In the genomic region with DNA sequence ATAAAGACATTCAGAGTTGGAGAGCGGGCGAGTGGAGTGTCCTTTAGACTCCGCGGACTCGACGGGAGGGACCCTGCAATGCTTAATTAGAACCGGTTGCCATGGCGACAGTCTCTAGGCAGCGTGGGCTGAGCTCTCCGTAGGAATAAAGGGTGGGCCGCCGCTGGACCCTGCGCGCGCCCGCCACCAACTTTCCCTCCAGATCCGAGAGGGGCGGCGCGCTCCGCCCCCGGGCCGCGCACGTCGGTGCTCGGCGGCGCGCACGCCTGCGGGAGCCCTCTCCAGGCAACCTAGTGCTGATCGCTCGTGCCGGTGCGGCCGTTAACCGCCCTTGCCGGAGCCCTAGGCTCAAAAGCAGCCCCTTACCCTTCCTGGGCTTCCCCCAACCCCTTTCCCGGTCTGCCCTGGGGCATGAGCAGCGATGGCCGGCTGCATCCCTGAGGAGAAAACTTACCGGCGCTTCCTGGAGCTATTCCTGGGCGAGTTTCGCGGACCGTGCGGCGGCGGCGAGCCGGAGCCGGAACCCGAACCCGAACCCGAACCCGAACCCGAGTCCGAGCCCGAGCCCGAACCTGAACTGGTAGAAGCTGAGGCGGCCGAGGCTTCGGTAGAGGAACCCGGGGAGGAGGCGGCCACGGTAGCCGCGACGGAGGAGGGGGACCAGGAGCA, we compare ENCODE assay signal across 9 cellular contexts. TPM values are rescaled to one million over a fixed set of nuclear protein-coding genes. Genes with fewer than 3 reads are reported as not detected.
DNase-seq lines count a peak whose midpoint lies in the region; ATAC-seq, FAIRE-seq and TF ChIP-seq lines count a peak whose summit lies in the region.
"Had no signal": no experiment of that assay in that cellular context is flagged by ENCODE, and none has a peak within 500 bp of the region (broad histone marks: within the 10 kb centered on the region; RNA-seq: fewer than 3 reads in every experiment).

TSS of gene PPM1E (plus strand) at position 278 of the 669 bp plus-strand sequence.

- peak; percentile 93 for ATAC-seq in WTC11
- ATAC-seq in HG02981 (IDR thresholded peaks at IDR 0.05; ENCODE audit: unreplicated experiment), result no peak

- H4K20me1 ChIP-seq in keratinocyte (ENCODE audit: control insufficient read depth, extremely low read depth, insufficient read depth, low read length), result no peaks in the 10 kb centered on the region

- H3K9me3 Mint-ChIP-seq in WTC11, result 0 out of 2 replicates have a peak, but pooled peaks cover 3% of the 10 kb centered on the region

- H3K9me3 ChIP-seq in keratinocyte (ENCODE audit: control insufficient read depth, low read depth, low read length), result no peaks in the 10 kb centered on the region

- peaks cover 8% of the 10 kb centered on the region for H3K4me1 Mint-ChIP-seq in WTC11

- H3K4me2 ChIP-seq in keratinocyte (ENCODE audit: control insufficient read depth, extremely low read depth, insufficient read depth, low read depth, low read length), result peak within 1 kb of the TSS; percentile 51

- no peaks in the 10 kb centered on the region for H3K36me3 ChIP-seq in keratinocyte (ENCODE audit: control insufficient read depth in 2 of 2, extremely low read depth in 1 of 2, insufficient read depth in 2 of 2, low read length in 2 of 2)

- H3K36me3 Mint-ChIP-seq in WTC11, result no peaks in the 10 kb centered on the region

- FAIRE-seq in keratinocyte (lab: Jason Lieb, UNC), result no peak
- FAIRE-seq: A204.1 had no signal

- no peak for TF ChIP-seq CTCF in WTC11 (IDR thresholded peaks at IDR 0.05)
- no peak for TF ChIP-seq CTCF in cardiac fibroblast (IDR thresholded peaks at IDR 0.05; ENCODE audit: low read depth, low read length)
- no peak for TF ChIP-seq CTCF in keratinocyte (optimal IDR thresholded peaks at IDR 0.05 in 1 of 3, IDR thresholded peaks at IDR 0.05 in 1 of 3, conservative IDR thresholded peaks at IDR 0.05 in 1 of 3; ENCODE audit: extremely low read depth in 1 of 3, insufficient read depth in 2 of 3, low read length in 3 of 3)

- H3K9ac ChIP-seq in keratinocyte (ENCODE audit: control insufficient read depth, extremely low read depth, insufficient read depth, low read length), result no peak within 1 kb of the TSS

- POLR2A ChIA-PET in WTC11 (lab: Charles Lee), result interaction anchor here (0.7 to 0.8 kb wide), 3 partner anchors 13 to 98 kb away, joined by 3 to 6 read pairs (median 4); no protein-coding TSS in a partner anchor

- dilution Hi-C loops in keratinocyte (cut with MboI; ENCODE audit: extremely low pct_ligation_motif_present, low sequenced_read_pairs), result no loop called here

- peaks cover 39% of the 10 kb centered on the region for H3K27me3 ChIP-seq in keratinocyte (ENCODE audit: control insufficient read depth, extremely low read depth, insufficient read depth, low read length)

- H3K79me2 ChIP-seq in keratinocyte (ENCODE audit: control insufficient read depth, insufficient read depth, low read length), result no peaks in the 10 kb centered on the region

- CTCF ChIA-PET in WTC11 (lab: Charles Lee), result interaction anchor here (0.6 to 2.1 kb wide), 6 partner anchors 44 to 249 kb away, joined by 3 to 10 read pairs (median 4); no protein-coding TSS in a partner anchor

- peaks cover 11% of the 10 kb centered on the region for H3K4me1 ChIP-seq in keratinocyte (ENCODE audit: control insufficient read depth, extremely low read depth, insufficient read depth, low read length)

- no peak within 1 kb of the TSS for H3K27ac ChIP-seq in keratinocyte (ENCODE audit: control insufficient read depth, insufficient read depth, low read length)

- DNase-seq in SIG-M5 treated with dmso at 0.1 percent for 504 hours (lab: John Stamatoyannopoulos, UW; ENCODE audit: unreplicated experiment), result peak; percentile 70
- no peak for DNase-seq in SIG-M5 (lab: John Stamatoyannopoulos, UW)
- peak; percentile 81 to 89 for DNase-seq in NCI-H2081 (lab: John Stamatoyannopoulos, UW)
- peak; percentile 92 for DNase-seq in WTC11 (ENCODE audit: low spot score)
- DNase-seq in cardiac fibroblast (ENCODE audit: low read depth in 2 of 2), result peak; percentile 35 to 36
- no peak for DNase-seq in keratinocyte (ENCODE audit: low read depth, low spot score)
- peak; percentile 15 to 35 for DNase-seq in stimulated activated CD4-positive, alpha-beta T cell treated with anti-CD3 and anti-CD28 coated beads, Interleukin-12 subunit alpha, Interleukin-12 subunit beta, amount 100 ng/mL, for 24 hours (ENCODE audit: low read depth in 2 of 2)

- peaks cover 43% of the 10 kb centered on the region for H3K27me3 Mint-ChIP-seq in WTC11 (ENCODE audit: low read depth)

- H3K4me3 Mint-ChIP-seq in WTC11, result peak within 1 kb of the TSS; percentile 99

- peak within 1 kb of the TSS; percentile 42 for H2AFZ ChIP-seq in keratinocyte (ENCODE audit: control insufficient read depth, low read length)

- H3K27ac Mint-ChIP-seq in WTC11, result no peak within 1 kb of the TSS

- H3K9me1 ChIP-seq in keratinocyte (ENCODE audit: control insufficient read depth, extremely low read depth, insufficient read depth, low read length), result no peaks in the 10 kb centered on the region

- peak within 1 kb of the TSS; percentile 64 to 67 for H3K4me3 ChIP-seq in cardiac fibroblast (replicated peaks in 1 of 2; ENCODE audit: low read depth in 2 of 2, low read length in 2 of 2)
- H3K4me3 ChIP-seq in keratinocyte (ENCODE audit: control insufficient read depth in 2 of 3, extremely low read depth in 1 of 3, insufficient read depth in 2 of 3, low read depth in 1 of 3, low read length in 3 of 3), result peak within 1 kb of the TSS; percentile 36 to 67 (median 61)

TF ChIP-seq in WTC11, 78 proteins besides CTCF, POLR2A, EP300 and RAD21 (continues in another document):
- TF ChIP-seq STAT6 (CRISPR knock-in tag; conservative IDR thresholded peaks at IDR 0.05; ENCODE audit: low read depth), result no peak
- TF ChIP-seq, protein P1, sequence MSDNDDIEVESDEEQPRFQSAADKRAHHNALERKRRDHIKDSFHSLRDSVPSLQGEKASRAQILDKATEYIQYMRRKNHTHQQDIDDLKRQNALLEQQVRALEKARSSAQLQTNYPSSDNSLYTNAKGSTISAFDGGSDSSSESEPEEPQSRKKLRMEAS (CRISPR knock-in tag; IDR thresholded peaks at IDR 0.05), result peak; percentile 72; the same call in 1 of the 2 replicates
- no peak for TF ChIP-seq CREB1 (CRISPR knock-in tag; IDR thresholded peaks at IDR 0.05)
- TF ChIP-seq, protein P2, sequence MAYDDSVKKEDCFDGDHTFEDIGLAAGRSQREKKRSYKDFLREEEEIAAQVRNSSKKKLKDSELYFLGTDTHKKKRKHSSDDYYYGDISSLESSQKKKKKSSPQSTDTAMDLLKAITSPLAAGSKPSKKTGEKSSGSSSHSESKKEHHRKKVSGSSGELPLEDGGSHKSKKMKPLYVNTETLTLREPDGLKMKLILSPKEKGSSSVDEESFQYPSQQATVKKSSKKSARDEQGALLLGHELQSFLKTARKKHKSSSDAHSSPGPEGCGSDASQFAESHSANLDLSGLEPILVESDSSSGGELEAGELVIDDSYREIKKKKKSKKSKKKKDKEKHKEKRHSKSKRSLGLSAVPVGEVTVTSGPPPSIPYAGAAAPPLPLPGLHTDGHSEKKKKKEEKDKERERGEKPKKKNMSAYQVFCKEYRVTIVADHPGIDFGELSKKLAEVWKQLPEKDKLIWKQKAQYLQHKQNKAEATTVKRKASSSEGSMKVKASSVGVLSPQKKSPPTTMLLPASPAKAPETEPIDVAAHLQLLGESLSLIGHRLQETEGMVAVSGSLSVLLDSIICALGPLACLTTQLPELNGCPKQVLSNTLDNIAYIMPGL (CRISPR knock-in tag; IDR thresholded peaks at IDR 0.05), result peak; percentile 73
- TF ChIP-seq GRHL2 (CRISPR knock-in tag; IDR thresholded peaks at IDR 0.05; ENCODE audit: insufficient replicate concordance, severe bottlenecking), result no peak
- TF ChIP-seq CBFB (CRISPR knock-in tag; IDR thresholded peaks at IDR 0.05; ENCODE audit: low read depth), result no peak
- 0 out of 2 replicates have a peak, but pooled peaks have one; percentile 33 for TF ChIP-seq ZNF232 (CRISPR knock-in tag; IDR thresholded peaks at IDR 0.05)

RNA-seq across cellular contexts. Expression of gene PPM1E, which starts in this region (rescaled TPM):
- 8.1 to 8.4 TPM (median 8.2 TPM) in 3 replicates for total RNA-seq in WTC11 (2021)
- 0.01 TPM in 2 of 3 replicates, not detected in the other for polyA plus RNA-seq in keratinocyte
- not detected for polyA plus RNA-seq in keratinocyte (2011; ENCODE audit: low read depth)
- polyA plus RNA-seq in keratinocyte (2011; cell fraction: cytosol; rRNA removed), result 0.02 TPM in 1 of 2 replicates, not detected in the other
- polyA plus RNA-seq in keratinocyte (2011; cell fraction: nucleus; rRNA removed), result 0.01 TPM in 1 of 2 replicates, not detected in the other
- polyA plus RNA-seq in keratinocyte (2012; ENCODE audit: low replicate concordance), result 0.06 TPM in 1 of 2 replicates, not detected in the other
- 0.30 TPM in 1 of 3 replicates, not detected in the others for polyA minus RNA-seq in keratinocyte
- polyA minus RNA-seq in keratinocyte (2011; cell fraction: cytosol; rRNA and poly(A)+ RNA removed), result not detected
- not detected in 2 replicates for polyA minus RNA-seq in keratinocyte (2011; cell fraction: nucleus; rRNA and poly(A)+ RNA removed)

Comparison
In these comparisons a context has a peak if more than half of its experiments do, and no peak if none do; other contexts are left out.
1. DNase-seq: peak in SIG-M5 treated with dmso at 0.1 percent for 504 hours (single experiment), NCI-H2081 (2 of 2), WTC11 (single experiment), cardiac fibroblast (2 of 2) and stimulated activated CD4-positive, alpha-beta T cell treated with anti-CD3 and anti-CD28 coated beads, Interleukin-12 subunit alpha, Interleukin-12 subunit beta, amount 100 ng/mL, for 24 hours (2 of 2); none in SIG-M5 (single experiment) and keratinocyte (single experiment).